Comparison of ENCODE assay signal across 18 cellular contexts in genomic region chr20:13349240-13349604, GRCh38.
DNase-seq lines count a peak whose midpoint lies in the region; TF ChIP-seq lines count a peak whose summit lies in the region.
"Had no signal": no experiment of that assay in that cellular context is flagged by ENCODE, and none has a peak within 500 bp of the region (broad histone marks: within the 10 kb centered on the region; RNA-seq: fewer than 3 reads in every experiment).

No MANE protein-coding gene starts in this region.

- H3K79me2 ChIP-seq in fibroblast of lung (ENCODE audit: control insufficient read depth, insufficient read depth, low read length) (no peaks in the 10 kb centered on the region), osteoblast (ENCODE audit: insufficient read depth, low read length) (no peaks in the 10 kb centered on the region)

- peaks cover 6% of the 10 kb centered on the region for H3K4me1 Mint-ChIP-seq in MCF 10A (ENCODE audit: insufficient read depth, unreplicated experiment)
- H3K4me1 Mint-ChIP-seq: B cell had no signal

- H3K4me1 ChIP-seq in breast epithelium (peaks cover 0 to 4% of the 10 kb centered on the region in 2 donors), fibroblast of lung (ENCODE audit: control insufficient read depth, extremely low read depth, insufficient read depth, low read length) (no peaks in the 10 kb centered on the region), osteoblast (ENCODE audit: insufficient read depth, low read length) (peaks cover 28% of the 10 kb centered on the region)

- peak overlapping the region; percentile 23 for H3K4me2 ChIP-seq in fibroblast of lung (ENCODE audit: extremely low read depth, insufficient read depth, low read length)
- H3K4me2 ChIP-seq in osteoblast (ENCODE audit: insufficient read depth, low read length) = peak overlapping the region; percentile 88

- H4K20me1 ChIP-seq in fibroblast of lung (ENCODE audit: control insufficient read depth, extremely low read depth, insufficient read depth, low read length) = no peaks in the 10 kb centered on the region
- no peaks in the 10 kb centered on the region for H4K20me1 ChIP-seq in osteoblast (ENCODE audit: insufficient read depth, low read length)

- POLR2A ChIA-PET in MCF 10A (lab: Yijun Ruan, JAX) = interaction anchor here (0.7 kb wide), 1 partner anchor 183 kb away, joined by 4 read pairs; no protein-coding TSS in a partner anchor

- no peaks in the 10 kb centered on the region for H3K36me3 ChIP-seq in breast epithelium
- H3K36me3 ChIP-seq in fibroblast of lung (ENCODE audit: control insufficient read depth, insufficient read depth, low read length) = no peaks in the 10 kb centered on the region
- H3K36me3 ChIP-seq in osteoblast (ENCODE audit: insufficient read depth, low read length) = no peaks in the 10 kb centered on the region

- no peaks in the 10 kb centered on the region for H3K9me3 ChIP-seq in breast epithelium
- H3K9me3 ChIP-seq in fibroblast of lung (ENCODE audit: control insufficient read depth, insufficient read depth, low read depth, low read length) = no peaks in the 10 kb centered on the region
- no peaks in the 10 kb centered on the region for H3K9me3 ChIP-seq in osteoblast (ENCODE audit: low read depth, low read length)

- TF ChIP-seq CTCF in breast epithelium (IDR thresholded peaks at IDR 0.05) = no peak
- no peak for TF ChIP-seq CTCF in MCF 10A (IDR thresholded peaks at IDR 0.05; ENCODE audit: unreplicated experiment)
- TF ChIP-seq CTCF in fibroblast of lung (conservative IDR thresholded peaks at IDR 0.05 in 1 of 2, IDR thresholded peaks at IDR 0.05 in 1 of 2; ENCODE audit: low read depth in 1 of 2, low read length in 2 of 2) = no peak
- TF ChIP-seq CTCF in osteoblast (IDR thresholded peaks at IDR 0.05; ENCODE audit: extremely low read depth, low read depth, low read length) = no peak
- no peak for TF ChIP-seq CTCF in dorsolateral prefrontal cortex (IDR thresholded peaks at IDR 0.05 in 54 of 56, conservative IDR thresholded peaks at IDR 0.05 in 2 of 56; ENCODE audit: low read depth in 1 of 56, partially characterized antibody in 56 of 56)

- H3K27ac ChIP-seq in breast epithelium (peak overlapping the region; percentile 64 to 75), fibroblast of lung (ENCODE audit: insufficient read depth, low read length) (no peak overlapping the region), osteoblast (ENCODE audit: low read depth, low read length) (peak overlapping the region; percentile 73), dorsolateral prefrontal cortex (no peak overlapping the region)

- H3K4me3 ChIP-seq in breast epithelium (peak overlapping the region in 1 of 3 donors; percentile 37), fibroblast of lung (replicated peaks in 1 of 4; ENCODE audit: control extremely low read depth in 1 of 4, insufficient read depth in 1 of 4, low read depth in 3 of 4, low read length in 4 of 4) (peak overlapping the region in 2 of 4 experiments; percentile 5 to 39), osteoblast (ENCODE audit: insufficient read depth, low read length) (peak overlapping the region; percentile 58), dorsolateral prefrontal cortex (no peak overlapping the region)
- H3K4me3 ChIP-seq: GM12878 had no signal

- H3K36me3 Mint-ChIP-seq in MCF 10A (ENCODE audit: insufficient read depth, unreplicated experiment) = no peaks in the 10 kb centered on the region

- no peak overlapping the region for H3K27ac Mint-ChIP-seq in MCF 10A (ENCODE audit: low read depth, unreplicated experiment)
- H3K27ac Mint-ChIP-seq: B cell; CD4-positive, alpha-beta T cell had no signal

- CTCF ChIA-PET in MCF 10A (lab: Yijun Ruan, JAX) = interaction anchor here (1.3 to 1.5 kb wide), 2 partner anchors 47 to 197 kb away, joined by 3 to 7 read pairs; no protein-coding TSS in a partner anchor

- H3K27me3 ChIP-seq in breast epithelium = no peaks in the 10 kb centered on the region
- no peaks in the 10 kb centered on the region for H3K27me3 ChIP-seq in fibroblast of lung (ENCODE audit: control insufficient read depth, insufficient read depth, low read length)
- H3K27me3 ChIP-seq in osteoblast (ENCODE audit: insufficient read depth, low read length) = no peaks in the 10 kb centered on the region
- peaks cover 0 to 3% (median 0%) of the 10 kb centered on the region in 45 donors for H3K27me3 ChIP-seq in dorsolateral prefrontal cortex

- DNase-seq in breast epithelium (ENCODE audit: low spot score in 2 of 2) (no peak), MCF 10A (ENCODE audit: unreplicated experiment) (no peak), fibroblast of lung (ENCODE audit: low read depth in 2 of 2) (peak in 1 of 2 donors; percentile 63), osteoblast (ENCODE audit: insufficient read length, low spot score, missing footprints) (no peak), mucosa of gallbladder (ENCODE audit: low spot score) (no peak), dorsolateral prefrontal cortex (no peak), HuH-7 (ENCODE audit: low spot score) (no peak)
- no peak for DNase-seq in activated effector memory CD4-positive, alpha-beta T cell treated with Interleukin-2 at 50 U/mL for 16 hours
- DNase-seq: 8988T; Calu3; CD4-positive, alpha-beta T cell; GOT3; KBM-7; NCI-H1105; NCI-H187; NCI-H69 had no signal

- H2AFZ ChIP-seq in fibroblast of lung (ENCODE audit: low read length) (no peak overlapping the region), osteoblast (ENCODE audit: low read length) (peak overlapping the region; percentile 77)

- no TSS peak for BruUV-seq in MCF 10A (replicated peaks; lab: Mats Ljungman, UMichigan)

- H3K9ac ChIP-seq in fibroblast of lung (ENCODE audit: insufficient read depth, low read length) = no peak overlapping the region

- H3K4me3 Mint-ChIP-seq in MCF 10A (ENCODE audit: unreplicated experiment) = no peak overlapping the region
- H3K4me3 Mint-ChIP-seq: B cell; CD4-positive, alpha-beta T cell had no signal

- intact Hi-C loops in breast epithelium (cut with DNase I; ENCODE audit: low total_unique reads) (no loop called here), MCF 10A (cut with micrococcal nuclease) (no loop called here), dorsolateral prefrontal cortex (cut with DNase I) (no loop called here)

- H3K9me3 Mint-ChIP-seq in MCF 10A (ENCODE audit: unreplicated experiment) = peaks cover under 1% of the 10 kb centered on the region
- H3K9me3 Mint-ChIP-seq: CD4-positive, alpha-beta T cell had no signal

- no peaks in the 10 kb centered on the region for H3K27me3 Mint-ChIP-seq in MCF 10A (ENCODE audit: insufficient read depth, unreplicated experiment)
- H3K27me3 Mint-ChIP-seq: B cell; CD4-positive, alpha-beta T cell had no signal

- TF ChIP-seq POLR2A in breast epithelium (IDR thresholded peaks at IDR 0.05) = no peak

Comparison
In these comparisons a context has a peak if more than half of its experiments do, and no peak if none do; other contexts are left out.
1. H3K27ac ChIP-seq: peak in breast epithelium (2 of 2) and osteoblast (single experiment); none in fibroblast of lung (single experiment) and dorsolateral prefrontal cortex (0 of 59).